ENCODE assay signal across 28 cellular contexts in the genomic region with DNA sequence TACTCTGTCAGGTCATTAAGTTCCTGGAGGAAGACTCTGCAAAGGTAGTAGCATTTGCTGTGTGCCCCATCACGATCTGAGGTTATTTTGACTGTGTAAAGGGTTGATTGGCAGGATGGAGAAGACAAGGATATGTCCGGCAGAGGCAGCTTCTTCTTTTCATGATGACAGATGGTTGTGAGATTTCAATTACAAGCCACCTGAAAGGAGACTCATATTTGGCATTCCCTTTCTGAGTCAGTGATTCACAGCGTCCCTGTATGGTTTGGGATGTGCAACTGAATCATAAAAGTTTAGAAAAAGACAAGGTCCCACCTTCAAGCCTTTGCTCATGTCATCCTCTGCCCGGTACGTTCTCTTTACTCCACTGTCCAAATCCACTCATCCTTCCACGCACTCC.
"Had no signal": no experiment of that assay in that cellular context is flagged by ENCODE, and none has a peak within 500 bp of the region (broad histone marks: within the 10 kb centered on the region; RNA-seq: fewer than 3 reads in every experiment).

No MANE protein-coding gene starts in this region.

- H3K4me1 ChIP-seq: gastrocnemius medialis, parathyroid adenoma, right atrium auricular region, sigmoid colon, testis, tibial artery had no signal

- H3K9me3 Mint-ChIP-seq: mesothelial cell of epicardium; naive B cell; natural killer cell treated with Interleukin-12 subunit alpha and Interleukin-12 subunit beta and Interleukin-15 and Interleukin-18, amount 100 ng/mL, for 72 hours; neural crest cell; stimulated activated memory B cell treated with anti-CD40 and anti-IgM and Interleukin-4, amounts not matched to agents 10 μg/mL and 1 μg/mL and 100 μg/mL, for 72 hours; type B pancreatic cell had no signal

- H3K4me3 ChIP-seq: coronary artery, gastrocnemius medialis, hepatocyte, lung, mucosa of descending colon, right atrium auricular region, sigmoid colon, testis, tibial artery had no signal

- H3K36me3 Mint-ChIP-seq: memory B cell; mesothelial cell of epicardium; naive B cell; natural killer cell treated with Interleukin-12 subunit alpha and Interleukin-12 subunit beta and Interleukin-15 and Interleukin-18, amount 100 ng/mL, for 72 hours; stimulated activated memory B cell treated with anti-CD40 and anti-IgM and Interleukin-4, amounts not matched to agents 10 μg/mL and 1 μg/mL and 100 μg/mL, for 72 hours; type B pancreatic cell had no signal

- H3K27me3 Mint-ChIP-seq: stimulated activated memory B cell treated with anti-CD40 and anti-IgM and Interleukin-4, amounts not matched to agents 10 μg/mL and 1 μg/mL and 100 μg/mL, for 72 hours had no signal

- H3K27ac Mint-ChIP-seq: memory B cell; mesothelial cell of epicardium; natural killer cell treated with Interleukin-12 subunit alpha and Interleukin-12 subunit beta and Interleukin-15 and Interleukin-18, amount 100 ng/mL, for 72 hours; progenitor cell of endocrine pancreas; stimulated activated memory B cell treated with anti-CD40 and anti-IgM and Interleukin-4, amounts not matched to agents 10 μg/mL and 1 μg/mL and 100 μg/mL, for 72 hours; type B pancreatic cell had no signal

- ATAC-seq: gastrocnemius medialis; left lobe of liver; mucosa of descending colon; natural killer cell treated with Interleukin-12 subunit alpha and Interleukin-12 subunit beta and Interleukin-15 and Interleukin-18, amount 100 ng/mL, for 72 hours; stimulated activated memory B cell treated with anti-CD40 and anti-IgM and Interleukin-4, amounts not matched to agents 10 μg/mL and 1 μg/mL and 100 μg/mL, for 72 hours; stimulated activated naive CD8-positive, alpha-beta T cell treated with anti-CD3 and anti-CD28 coated beads, Interleukin-15, Interleukin-2, amounts not matched to agents 100 U/mL and 50 U/mL, for 24 hours had no signal

- H3K27me3 ChIP-seq: gastrocnemius medialis, hepatocyte, right atrium auricular region, sigmoid colon, testis, tibial artery had no signal

- DNase-seq: dermis blood vessel endothelial cell; effector memory CD4-positive, alpha-beta T cell; erythroblast; gastrocnemius medialis; head of caudate nucleus; kidney; mucosa of descending colon; naive B cell; sigmoid colon; stimulated activated CD4-positive, alpha-beta T cell treated with anti-CD3 and anti-CD28 coated beads, Interleukin-2, amount 100 ng/mL, for 24 hours; stimulated activated CD4-positive, alpha-beta T cell treated with anti-CD3 and anti-CD28 coated beads, Interleukin-4, amount 100 ng/mL, for 24 hours; stimulated activated naive CD8-positive, alpha-beta T cell treated with anti-CD3 and anti-CD28 coated beads, Interleukin-15, Interleukin-2, amounts not matched to agents 100 U/mL and 50 U/mL, for 24 hours; substantia nigra; testis; tibial artery had no signal

- H3K9me3 ChIP-seq: gastrocnemius medialis, mucosa of descending colon, right atrium auricular region, sigmoid colon, testis, tibial artery had no signal

- H3K27ac ChIP-seq: coronary artery, gastrocnemius medialis, hepatocyte, parathyroid adenoma, right atrium auricular region, sigmoid colon, testis, tibial artery had no signal

- H3K9ac ChIP-seq: parathyroid adenoma had no signal

- H3K4me1 Mint-ChIP-seq: memory B cell; mesothelial cell of epicardium; naive B cell; stimulated activated memory B cell treated with anti-CD40 and anti-IgM and Interleukin-4, amounts not matched to agents 10 μg/mL and 1 μg/mL and 100 μg/mL, for 72 hours had no signal

- H3K4me3 Mint-ChIP-seq: memory B cell; mesothelial cell of epicardium; naive B cell; natural killer cell treated with Interleukin-12 subunit alpha and Interleukin-12 subunit beta and Interleukin-15 and Interleukin-18, amount 100 ng/mL, for 72 hours; neural crest cell; stimulated activated memory B cell treated with anti-CD40 and anti-IgM and Interleukin-4, amounts not matched to agents 10 μg/mL and 1 μg/mL and 100 μg/mL, for 72 hours; type B pancreatic cell had no signal

- H3K36me3 ChIP-seq: gastrocnemius medialis, right atrium auricular region, sigmoid colon, tibial artery had no signal

- H3K79me2 ChIP-seq: hepatocyte, parathyroid adenoma had no signal

- H3K4me2 ChIP-seq: hepatocyte had no signal
